19 cellular contexts compared by ENCODE assay signal in the genomic region with DNA sequence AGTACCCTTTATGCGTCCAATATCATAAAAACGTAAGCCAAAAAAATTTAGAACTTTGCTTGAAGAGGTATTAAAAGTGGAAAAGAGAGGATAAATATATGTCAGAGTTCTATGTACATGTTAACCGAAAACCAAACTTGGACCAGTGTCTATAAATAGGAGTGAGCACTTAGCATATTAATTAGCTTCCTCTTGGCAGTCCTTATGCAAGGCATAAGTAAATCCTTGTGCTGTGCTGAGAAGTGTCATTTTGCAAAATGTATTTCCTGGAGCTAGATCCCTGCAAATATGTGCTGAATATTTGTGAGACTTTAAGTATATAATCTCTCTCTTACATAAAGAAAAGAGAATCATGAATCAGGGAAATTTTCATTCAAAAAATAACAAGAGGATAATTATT.
DNase-seq lines count a peak whose midpoint lies in the region; ATAC-seq and TF ChIP-seq lines count a peak whose summit lies in the region.
"Had no signal": no experiment of that assay in that cellular context is flagged by ENCODE, and none has a peak within 500 bp of the region (broad histone marks: within the 10 kb centered on the region; RNA-seq: fewer than 3 reads in every experiment).

No MANE protein-coding gene starts in this region.

- no peak overlapping the region for H2AFZ ChIP-seq in neural cell (ENCODE audit: low read depth, low read length)

- TF ChIP-seq CTCF in neural cell (IDR thresholded peaks at IDR 0.05; ENCODE audit: poor library complexity, severe bottlenecking) (no peak), suprapubic skin (IDR thresholded peaks at IDR 0.05) (no peak)

- H3K27me3 ChIP-seq in neural cell (ENCODE audit: insufficient read depth, low read depth, low read length) (no peaks in the 10 kb centered on the region), suprapubic skin (no peaks in the 10 kb centered on the region)
- H3K27me3 ChIP-seq: ovary had no signal

- no peaks in the 10 kb centered on the region for H3K9me2 ChIP-seq in neural cell (ENCODE audit: insufficient read depth, low read length)

- peaks cover 6% of the 10 kb centered on the region for H3K4me1 ChIP-seq in suprapubic skin
- H3K4me1 ChIP-seq: esophagus squamous epithelium had no signal

- TF ChIP-seq POLR2A in suprapubic skin (IDR thresholded peaks at IDR 0.05) = no peak

- H3K9ac ChIP-seq in neural cell (ENCODE audit: low read length) = no peak overlapping the region

- WGBS in suprapubic skin = 44% methylated on average over 3 of the region's 3 CpGs

- peak; percentile 69 for DNase-seq in DMS153 (lab: John Stamatoyannopoulos, UW)
- peak; percentile 62 for DNase-seq in NCI-H187 treated with DMSO at 0.1 percent for 48 hours (lab: John Stamatoyannopoulos, UW)
- DNase-seq in NOMO-1 treated with DMSO at 0.1 percent for 48 hours (lab: John Stamatoyannopoulos, UW; ENCODE audit: unreplicated experiment) = peak; percentile 79
- no peak for DNase-seq in retina
- no peak for DNase-seq in ureter (ENCODE audit: low spot score)
- no peak for DNase-seq in suprapubic skin (ENCODE audit: low spot score in 2 of 2)
- DNase-seq: activated CD4-positive, alpha-beta T cell treated with anti-CD3 and anti-CD28 coated beads for 4 hours; CD4-positive, alpha-beta T cell; effector CD8-positive, alpha-beta T cell; esophagus squamous epithelium; HCEC 1CT; naive thymus-derived CD8-positive, alpha-beta T cell; NCI-H1694; ovary; SHP77 had no signal

- no peak overlapping the region for H3K4me2 ChIP-seq in neural cell (ENCODE audit: low read length)

- no peak for ATAC-seq in GM18520 (IDR thresholded peaks at IDR 0.05; ENCODE audit: unreplicated experiment)
- ATAC-seq: activated naive CD4-positive, alpha-beta T cell treated with anti-CD3 and anti-CD28 coated beads, Interleukin-2, amount 50 U/mL, for 72 hours; naive thymus-derived CD8-positive, alpha-beta T cell; stimulated activated memory B cell treated with anti-CD40 and anti-IgM and Interleukin-4, amounts not matched to agents 10 μg/mL and 1 μg/mL and 100 μg/mL, for 72 hours had no signal

- H3K27ac ChIP-seq in neural cell (ENCODE audit: low read length) (peak overlapping the region; percentile 6), suprapubic skin (no peak overlapping the region)
- H3K27ac ChIP-seq: esophagus squamous epithelium, ovary had no signal

- H3K36me3 ChIP-seq in neural cell (ENCODE audit: insufficient read depth, low read length) (no peaks in the 10 kb centered on the region), suprapubic skin (no peaks in the 10 kb centered on the region)
- H3K36me3 ChIP-seq: esophagus squamous epithelium, ovary had no signal

- no peaks in the 10 kb centered on the region for H4K20me1 ChIP-seq in neural cell (ENCODE audit: insufficient read depth)

- H3F3A ChIP-seq in neural cell (ENCODE audit: insufficient read depth, low read length, poor library complexity, severe bottlenecking) = peaks cover 6% of the 10 kb centered on the region

- no peak for TF ChIP-seq RAD21 in neural cell (conservative IDR thresholded peaks at IDR 0.05)

- no peaks in the 10 kb centered on the region for H3K79me2 ChIP-seq in neural cell (replicated peaks; ENCODE audit: insufficient read depth, low read length)

- H3K4me3 ChIP-seq in neural cell (ENCODE audit: low read length) (no peak overlapping the region), suprapubic skin (no peak overlapping the region)
- H3K4me3 ChIP-seq: esophagus squamous epithelium, ovary had no signal

- no peak for TF ChIP-seq EP300 in neural cell (conservative IDR thresholded peaks at IDR 0.05; ENCODE audit: poor library complexity, severe bottlenecking)
- no peak for TF ChIP-seq EP300 in suprapubic skin (IDR thresholded peaks at IDR 0.05)

- H3K9me3 ChIP-seq in neural cell (ENCODE audit: low read length) = no peaks in the 10 kb centered on the region
- no peaks in the 10 kb centered on the region for H3K9me3 ChIP-seq in suprapubic skin
- H3K9me3 ChIP-seq: esophagus squamous epithelium, ovary had no signal

TF ChIP-seq in neural cell, 6 proteins besides CTCF, POLR2A, EP300 and RAD21:
- TF ChIP-seq EZH2 (IDR thresholded peaks at IDR 0.05; ENCODE audit: borderline replicate concordance, insufficient read depth, low read length, poor library complexity, severe bottlenecking) = no peak
- no peak for TF ChIP-seq POLR2AphosphoS5 (IDR thresholded peaks at IDR 0.05)
- no peak for TF ChIP-seq SMC3 (conservative IDR thresholded peaks at IDR 0.05; ENCODE audit: poor library complexity)
- no peak for TF ChIP-seq TAF1 (IDR thresholded peaks at IDR 0.05; ENCODE audit: low read depth)
- TF ChIP-seq, protein P1, sequence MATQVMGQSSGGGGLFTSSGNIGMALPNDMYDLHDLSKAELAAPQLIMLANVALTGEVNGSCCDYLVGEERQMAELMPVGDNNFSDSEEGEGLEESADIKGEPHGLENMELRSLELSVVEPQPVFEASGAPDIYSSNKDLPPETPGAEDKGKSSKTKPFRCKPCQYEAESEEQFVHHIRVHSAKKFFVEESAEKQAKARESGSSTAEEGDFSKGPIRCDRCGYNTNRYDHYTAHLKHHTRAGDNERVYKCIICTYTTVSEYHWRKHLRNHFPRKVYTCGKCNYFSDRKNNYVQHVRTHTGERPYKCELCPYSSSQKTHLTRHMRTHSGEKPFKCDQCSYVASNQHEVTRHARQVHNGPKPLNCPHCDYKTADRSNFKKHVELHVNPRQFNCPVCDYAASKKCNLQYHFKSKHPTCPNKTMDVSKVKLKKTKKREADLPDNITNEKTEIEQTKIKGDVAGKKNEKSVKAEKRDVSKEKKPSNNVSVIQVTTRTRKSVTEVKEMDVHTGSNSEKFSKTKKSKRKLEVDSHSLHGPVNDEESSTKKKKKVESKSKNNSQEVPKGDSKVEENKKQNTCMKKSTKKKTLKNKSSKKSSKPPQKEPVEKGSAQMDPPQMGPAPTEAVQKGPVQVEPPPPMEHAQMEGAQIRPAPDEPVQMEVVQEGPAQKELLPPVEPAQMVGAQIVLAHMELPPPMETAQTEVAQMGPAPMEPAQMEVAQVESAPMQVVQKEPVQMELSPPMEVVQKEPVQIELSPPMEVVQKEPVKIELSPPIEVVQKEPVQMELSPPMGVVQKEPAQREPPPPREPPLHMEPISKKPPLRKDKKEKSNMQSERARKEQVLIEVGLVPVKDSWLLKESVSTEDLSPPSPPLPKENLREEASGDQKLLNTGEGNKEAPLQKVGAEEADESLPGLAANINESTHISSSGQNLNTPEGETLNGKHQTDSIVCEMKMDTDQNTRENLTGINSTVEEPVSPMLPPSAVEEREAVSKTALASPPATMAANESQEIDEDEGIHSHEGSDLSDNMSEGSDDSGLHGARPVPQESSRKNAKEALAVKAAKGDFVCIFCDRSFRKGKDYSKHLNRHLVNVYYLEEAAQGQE (IDR thresholded peaks at IDR 0.05; ENCODE audit: borderline replicate concordance) = no peak
- no peak for TF ChIP-seq MXI1 (conservative IDR thresholded peaks at IDR 0.05; ENCODE audit: poor library complexity, severe bottlenecking)

Comparison
In these comparisons a context has a peak if more than half of its experiments do, and no peak if none do; other contexts are left out.
1. DNase-seq: peak in DMS153 (single experiment), NCI-H187 treated with DMSO at 0.1 percent for 48 hours (single experiment) and NOMO-1 treated with DMSO at 0.1 percent for 48 hours (single experiment); none in retina (single experiment), ureter (single experiment) and suprapubic skin (0 of 2).